ENCODE assay signal across 8 cellular contexts in the genomic region with DNA sequence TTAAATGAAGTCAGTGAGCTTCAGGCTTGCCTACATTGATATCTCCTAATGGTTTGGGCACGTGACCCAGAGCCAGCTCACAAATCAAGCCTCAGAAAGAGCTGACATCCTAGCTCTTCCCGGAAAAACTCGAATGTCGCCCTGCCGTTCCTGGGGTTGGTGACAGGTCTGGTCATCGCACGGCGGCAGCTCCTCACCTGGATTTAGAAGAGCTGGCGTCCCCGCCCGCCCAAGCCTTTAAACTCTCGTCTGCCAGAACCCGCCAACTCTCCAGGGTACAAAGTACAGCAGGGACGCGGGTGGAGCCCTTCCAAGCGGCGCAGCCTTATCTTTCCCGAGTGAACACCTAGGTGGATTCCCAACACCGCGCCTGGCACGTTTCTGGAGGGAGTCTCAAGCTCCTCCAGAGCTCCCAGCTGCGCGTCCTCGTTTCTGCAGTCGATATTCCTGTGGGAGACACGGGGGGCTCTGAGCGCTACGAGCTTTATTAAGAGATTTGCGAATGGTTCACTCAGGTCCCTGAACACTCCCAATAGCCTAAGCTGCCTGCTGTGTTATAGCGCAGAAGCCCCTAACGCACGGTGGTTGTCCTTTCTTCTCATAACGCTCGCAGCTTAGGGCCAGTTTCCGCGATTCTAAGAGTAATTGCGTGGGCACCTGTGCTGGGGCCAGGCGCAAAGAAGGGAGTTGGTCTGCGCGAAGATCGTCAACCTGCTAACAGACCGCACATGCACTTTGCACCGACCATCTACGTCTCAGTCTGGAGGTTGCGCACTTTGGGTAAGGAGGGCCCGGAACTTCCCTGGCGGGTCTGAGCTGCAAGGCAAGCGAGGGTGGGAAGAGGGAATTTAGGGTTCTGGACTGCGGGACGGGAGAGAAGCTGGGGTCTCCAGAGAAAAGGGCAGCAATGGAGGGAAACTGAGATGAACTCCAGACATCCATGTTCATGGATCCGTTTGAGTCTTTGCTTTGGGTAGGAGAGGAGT. TPM values are rescaled to one million over a fixed set of nuclear protein-coding genes. Genes with fewer than 3 reads are reported as not detected.
DNase-seq lines count a peak whose midpoint lies in the region; ATAC-seq, FAIRE-seq and TF ChIP-seq lines count a peak whose summit lies in the region.

A gene with protein sequence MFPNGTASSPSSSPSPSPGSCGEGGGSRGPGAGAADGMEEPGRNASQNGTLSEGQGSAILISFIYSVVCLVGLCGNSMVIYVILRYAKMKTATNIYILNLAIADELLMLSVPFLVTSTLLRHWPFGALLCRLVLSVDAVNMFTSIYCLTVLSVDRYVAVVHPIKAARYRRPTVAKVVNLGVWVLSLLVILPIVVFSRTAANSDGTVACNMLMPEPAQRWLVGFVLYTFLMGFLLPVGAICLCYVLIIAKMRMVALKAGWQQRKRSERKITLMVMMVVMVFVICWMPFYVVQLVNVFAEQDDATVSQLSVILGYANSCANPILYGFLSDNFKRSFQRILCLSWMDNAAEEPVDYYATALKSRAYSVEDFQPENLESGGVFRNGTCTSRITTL (plus strand): TSS at position 75 of the 986 bp plus-strand sequence. CDS start 1,486 bp downstream, outside the sequence.

- H3K4me1 Mint-ChIP-seq in activated naive CD8-positive, alpha-beta T cell (ENCODE audit: low read depth) = peaks cover 28% of the 10 kb centered on the region
- peaks cover 4 to 19% of the 10 kb centered on the region in 2 donors for H3K4me1 Mint-ChIP-seq in natural killer cell treated with Interleukin-12 subunit alpha and Interleukin-12 subunit beta and Interleukin-15 and Interleukin-18, amount 100 ng/mL, for 72 hours (ENCODE audit: low read depth in 2 of 2)

- H4K20me1 ChIP-seq in smooth muscle cell (ENCODE audit: low read depth) (no peaks in the 10 kb centered on the region), OCI-LY7 (ENCODE audit: insufficient read depth, low read length) (no peaks in the 10 kb centered on the region)

- H3K4me1 ChIP-seq in smooth muscle cell (ENCODE audit: low read depth) (peaks cover 10% of the 10 kb centered on the region), OCI-LY7 (ENCODE audit: insufficient read depth, low read length, poor library complexity, severe bottlenecking) (peaks cover 7% of the 10 kb centered on the region)

- H3K27ac Mint-ChIP-seq in activated naive CD8-positive, alpha-beta T cell = no peak within 1 kb of the TSS
- no peak within 1 kb of the TSS for H3K27ac Mint-ChIP-seq in natural killer cell treated with Interleukin-12 subunit alpha and Interleukin-12 subunit beta and Interleukin-15 and Interleukin-18, amount 100 ng/mL, for 72 hours

- H3K27ac ChIP-seq in smooth muscle cell (ENCODE audit: low read depth) (no peak within 1 kb of the TSS), OCI-LY7 (ENCODE audit: low read depth, low read length, poor library complexity, severe bottlenecking) (no peak within 1 kb of the TSS)

- H3K4me2 ChIP-seq in smooth muscle cell (peak within 1 kb of the TSS; percentile 96), OCI-LY7 (ENCODE audit: low read length) (no peak within 1 kb of the TSS)

- H3K9me2 ChIP-seq in OCI-LY7 (ENCODE audit: insufficient read depth, low read length) = no peaks in the 10 kb centered on the region

- H3K4me3 Mint-ChIP-seq in activated naive CD8-positive, alpha-beta T cell = peak within 1 kb of the TSS; percentile 77
- no peak within 1 kb of the TSS for H3K4me3 Mint-ChIP-seq in natural killer cell treated with Interleukin-12 subunit alpha and Interleukin-12 subunit beta and Interleukin-15 and Interleukin-18, amount 100 ng/mL, for 72 hours

- H3K4me3 ChIP-seq in H7 (ENCODE audit: insufficient read depth, low read depth, low read length) (peak within 1 kb of the TSS; percentile 31), smooth muscle cell (peak within 1 kb of the TSS; percentile 65), OCI-LY7 (ENCODE audit: low read depth, low read length, poor library complexity, severe bottlenecking) (no peak within 1 kb of the TSS)

- H3K27me3 ChIP-seq in H7 (ENCODE audit: control insufficient read depth, insufficient read depth, low read length) (peaks cover 70% of the 10 kb centered on the region), smooth muscle cell (ENCODE audit: low read depth) (peaks cover 11% of the 10 kb centered on the region)

- no peak for FAIRE-seq in GM19239 (lab: Jason Lieb, UNC)

- peak within 1 kb of the TSS; percentile 75 for H2AFZ ChIP-seq in smooth muscle cell (ENCODE audit: low read depth)
- no peak within 1 kb of the TSS for H2AFZ ChIP-seq in OCI-LY7 (ENCODE audit: low read length)

- peaks cover 18% of the 10 kb centered on the region for H3K79me2 ChIP-seq in smooth muscle cell (ENCODE audit: low read depth)
- no peaks in the 10 kb centered on the region for H3K79me2 ChIP-seq in OCI-LY7 (ENCODE audit: insufficient read depth, low read depth, low read length)

- peaks cover 5% of the 10 kb centered on the region for H3K36me3 Mint-ChIP-seq in activated naive CD8-positive, alpha-beta T cell
- no peaks in the 10 kb centered on the region for H3K36me3 Mint-ChIP-seq in natural killer cell treated with Interleukin-12 subunit alpha and Interleukin-12 subunit beta and Interleukin-15 and Interleukin-18, amount 100 ng/mL, for 72 hours

- H3K27me3 Mint-ChIP-seq in activated naive CD8-positive, alpha-beta T cell = peaks cover 34% of the 10 kb centered on the region
- H3K27me3 Mint-ChIP-seq in natural killer cell treated with Interleukin-12 subunit alpha and Interleukin-12 subunit beta and Interleukin-15 and Interleukin-18, amount 100 ng/mL, for 72 hours = peaks cover 42 to 80% of the 10 kb centered on the region in 2 donors

- H3F3A ChIP-seq in smooth muscle cell (ENCODE audit: low read depth) = no peaks in the 10 kb centered on the region

- no peaks in the 10 kb centered on the region for H3K9me3 Mint-ChIP-seq in activated naive CD8-positive, alpha-beta T cell (ENCODE audit: low read depth)
- no peaks in the 10 kb centered on the region for H3K9me3 Mint-ChIP-seq in natural killer cell treated with Interleukin-12 subunit alpha and Interleukin-12 subunit beta and Interleukin-15 and Interleukin-18, amount 100 ng/mL, for 72 hours

- TF ChIP-seq CTCF in smooth muscle cell (IDR thresholded peaks at IDR 0.05; ENCODE audit: borderline replicate concordance, insufficient read depth, poor library complexity, severe bottlenecking) = no peak
- TF ChIP-seq CTCF in OCI-LY7 (conservative IDR thresholded peaks at IDR 0.05; ENCODE audit: low read length) = no peak

- no TSS peak for BruUV-seq in OCI-LY7 (replicated peaks; lab: Mats Ljungman, UMichigan)

- H3K9me3 ChIP-seq in smooth muscle cell (replicated peaks; ENCODE audit: low read depth) (no peaks in the 10 kb centered on the region), OCI-LY7 (ENCODE audit: low read length) (peaks cover 19% of the 10 kb centered on the region)

- intact Hi-C loops in OCI-LY7 (cut with micrococcal nuclease; ENCODE audit: unreplicated experiment) = no loop called here

- CTCF ChIA-PET in OCI-LY7 (lab: Charles Lee; ENCODE audit: unreplicated experiment) = no interaction called here

- H3K36me3 ChIP-seq in H7 (replicated peaks; ENCODE audit: control insufficient read depth, insufficient read depth, low read length) = no peaks in the 10 kb centered on the region
- H3K36me3 ChIP-seq in smooth muscle cell (ENCODE audit: low read depth) = no peaks in the 10 kb centered on the region
- H3K36me3 ChIP-seq in OCI-LY7 (ENCODE audit: insufficient read depth, low read length) = no peaks in the 10 kb centered on the region

- POLR2A ChIA-PET in OCI-LY7 (lab: Charles Lee) = interaction anchor here (1.0 kb wide), 1 partner anchor 50 kb away, joined by 3 read pairs; no protein-coding TSS in a partner anchor

- WGBS in smooth muscle cell (ENCODE audit: low lambda C conversion rate) = 5% methylated on average over 51 of the region's 51 CpGs

- H3K9ac ChIP-seq in smooth muscle cell (ENCODE audit: low read depth) = no peak within 1 kb of the TSS

- DNase-seq in H7 = peak; percentile 44
- DNase-seq in iPS-NIHi11 (ENCODE audit: low spot score) = peak; percentile 15
- DNase-seq in smooth muscle cell (lab: John Stamatoyannopoulos, UW; ENCODE audit: unreplicated experiment) = no peak
- DNase-seq in OCI-LY7 (ENCODE audit: low spot score) = no peak
- DNase-seq in natural killer cell treated with Interleukin-12 subunit alpha and Interleukin-12 subunit beta and Interleukin-15 and Interleukin-18, amount 100 ng/mL, for 72 hours (ENCODE audit: low spot score) = no peak
- DNase-seq in GM19239 (ENCODE audit: insufficient read length, low spot score) = no peak

- no peak for ATAC-seq in GM21576 (IDR thresholded peaks at IDR 0.05; ENCODE audit: unreplicated experiment)
- ATAC-seq in natural killer cell treated with Interleukin-12 subunit alpha and Interleukin-12 subunit beta and Interleukin-15 and Interleukin-18, amount 100 ng/mL, for 72 hours = no peak

RNA-seq across cellular contexts. Expression of the gene that starts here (rescaled TPM):
- 2.0 and 10.8 TPM in 2 replicates for total RNA-seq in H7 (2014; rRNA removed; shearing (Covaris generic))
- total RNA-seq in smooth muscle cell (11.3 and 11.5 TPM in 2 replicates), OCI-LY7 (2022) (not detected in 2 replicates)
- 12.3 and 12.6 TPM in 2 replicates for polyA plus RNA-seq in smooth muscle cell
- total RNA-seq in OCI-LY7 (2014; rRNA removed; shearing (Covaris generic)) = not detected in 2 replicates
- total RNA-seq in natural killer cell treated with Interleukin-12 subunit alpha and Interleukin-12 subunit beta and Interleukin-15 and Interleukin-18, amount 100 ng/mL, for 72 hours = not detected

Comparison
In these comparisons a context has a peak if more than half of its experiments do, and no peak if none do; other contexts are left out.
1. DNase-seq: peak in H7 (single experiment) and iPS-NIHi11 (single experiment); none in smooth muscle cell (single experiment), OCI-LY7 (single experiment), natural killer cell treated with Interleukin-12 subunit alpha and Interleukin-12 subunit beta and Interleukin-15 and Interleukin-18, amount 100 ng/mL, for 72 hours (single experiment) and GM19239 (single experiment).